Comparison of ENCODE assay signal across 8 cellular contexts in genomic region chr18:21955757-21956652, GRCh38.
DNase-seq lines count a peak whose midpoint lies in the region; ATAC-seq and TF ChIP-seq lines count a peak whose summit lies in the region.

No MANE protein-coding gene starts in this region.

- H3K9me3 ChIP-seq in liver (ENCODE audit: control insufficient read depth in 4 of 4, low read length in 3 of 4), result no peaks in the 10 kb centered on the region

- 41% methylated on average over 8 of the region's 8 CpGs for WGBS in liver

- H3K4me1 ChIP-seq in liver (ENCODE audit: control insufficient read depth in 4 of 4, insufficient read depth in 4 of 4, low read length in 3 of 4), result no peaks in the 10 kb centered on the region

- DNase-seq in AG20443 (ENCODE audit: low spot score), result peak; percentile 85
- peak; percentile 51 for DNase-seq in NCI-H226
- peak; percentile 72 to 79 for DNase-seq in activated CD4-positive, alpha-beta T cell treated with anti-CD3 and anti-CD28 coated beads for 4 hours
- DNase-seq in choroid plexus epithelial cell (ENCODE audit: low read depth), result peak; percentile 81
- DNase-seq in stimulated activated CD4-positive, alpha-beta T cell treated with anti-CD3 and anti-CD28 coated beads, TNF-alpha, amount 100 ng/mL, for 48 hours (ENCODE audit: low read depth in 3 of 3), result peak; percentile 61 to 70 (median 65)

- no peaks in the 10 kb centered on the region for H3K36me3 ChIP-seq in liver (ENCODE audit: control insufficient read depth in 4 of 4, insufficient read depth in 3 of 4, low read depth in 1 of 4, low read length in 3 of 4)

- no peaks in the 10 kb centered on the region for H3K27me3 ChIP-seq in liver (ENCODE audit: control insufficient read depth in 4 of 4, insufficient read depth in 4 of 4, low read length in 3 of 4)

- TF ChIP-seq CTCF in choroid plexus epithelial cell (conservative IDR thresholded peaks at IDR 0.05; ENCODE audit: low read depth, low read length) (peak; percentile 99), liver (IDR thresholded peaks at IDR 0.05; ENCODE audit: low read depth, low read length, missing input control) (peak; percentile 91)

- peak; percentile 98 for ATAC-seq in GM18909 (IDR thresholded peaks at IDR 0.05; ENCODE audit: poor library complexity, unreplicated experiment)
- ATAC-seq in HG03135 (IDR thresholded peaks at IDR 0.05; ENCODE audit: unreplicated experiment), result peak; percentile 94

- H3K27ac ChIP-seq in liver (ENCODE audit: low read depth in 1 of 2, low read length in 2 of 2), result no peak overlapping the region

- no peak overlapping the region for H3K9ac ChIP-seq in liver (ENCODE audit: low read depth in 1 of 2, low read length in 2 of 2)

- no peak overlapping the region for H3K4me3 ChIP-seq in choroid plexus epithelial cell (ENCODE audit: low read depth, low read length)
- H3K4me3 ChIP-seq in liver (ENCODE audit: low read depth in 1 of 3, low read length in 3 of 3), result no peak overlapping the region

- peak; percentile 80 to 92 for TF ChIP-seq RAD21 in liver (IDR thresholded peaks at IDR 0.05)

TF ChIP-seq in liver, 16 proteins besides CTCF, POLR2A, EP300 and RAD21:
- no peak for TF ChIP-seq TAF1 (conservative IDR thresholded peaks at IDR 0.05)
- peak in 1 of 2 donors; percentile 15 for TF ChIP-seq HNF4A (conservative IDR thresholded peaks at IDR 0.05)
TF ChIP-seq in liver: peak in this region for 1.
